In the genomic region with DNA sequence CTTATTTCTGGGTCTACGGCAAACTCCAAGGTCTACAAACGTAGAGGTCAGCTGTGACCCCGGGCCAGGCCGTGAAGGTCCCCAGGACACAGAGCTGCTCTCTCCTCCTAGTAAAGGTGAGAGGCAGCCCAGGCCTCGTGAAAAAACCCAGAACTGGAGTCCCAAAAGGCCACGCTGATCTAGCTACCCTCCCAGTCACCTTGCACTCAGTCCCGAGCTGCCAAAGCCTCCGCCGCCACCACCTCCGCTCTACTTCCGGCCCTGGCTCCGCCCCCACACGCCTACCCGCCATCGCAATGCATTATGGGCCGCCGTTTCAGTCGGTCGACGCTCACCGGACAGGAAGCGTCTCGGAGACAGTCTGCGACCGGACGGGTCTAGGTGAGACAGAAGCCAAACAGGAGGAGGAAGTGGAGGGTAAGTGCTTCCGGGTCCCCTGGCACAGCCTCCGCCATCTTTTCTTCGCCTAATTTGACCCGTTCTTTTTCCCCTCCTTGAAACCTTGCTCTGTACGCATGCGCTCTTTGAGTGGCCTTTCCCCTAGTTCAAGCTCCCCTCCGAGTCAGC, we compare ENCODE assay signal across 8 cellular contexts. TPM values are rescaled to one million over a fixed set of nuclear protein-coding genes. Genes with fewer than 3 reads are reported as not detected.
DNase-seq lines count a peak whose midpoint lies in the region; ATAC-seq and TF ChIP-seq lines count a peak whose summit lies in the region.

ATP5PF (minus strand) TSS at position 251 of the 567 bp plus-strand sequence. CDS start 5,110 bp downstream, outside the sequence.
GABPA (plus strand) TSS at position 319 of the 567 bp plus-strand sequence. CDS start 6,627 bp downstream, outside the sequence.

- H3K9me3 ChIP-seq in breast epithelium (no peaks in the 10 kb centered on the region), iPS-20b (ENCODE audit: insufficient read depth, low read depth, low read length) (no peaks in the 10 kb centered on the region)

- H3K4me3 ChIP-seq in ACC112 (ENCODE audit: low read depth, low read length) (peak within 1 kb of the TSS; percentile 88), breast epithelium (peak within 1 kb of the TSS; percentile 68 to 95 (median 94)), iPS-20b (ENCODE audit: low read length) (peak within 1 kb of the TSS; percentile 96), skin epidermis (peak within 1 kb of the TSS; percentile 54 to 96 (median 85))

- intact Hi-C loops in breast epithelium (cut with DNase I; ENCODE audit: low total_unique reads), result no loop called here

- H3K4me1 ChIP-seq in ACC112 (ENCODE audit: control insufficient read depth, insufficient read depth, low read length, unreplicated experiment) (no peaks in the 10 kb centered on the region), breast epithelium (peaks cover 5 to 8% of the 10 kb centered on the region in 2 donors), iPS-20b (ENCODE audit: insufficient read depth, low read length) (peaks cover 6% of the 10 kb centered on the region; the same call in 1 of the 2 replicates)

- peaks cover 81% of the 10 kb centered on the region for H3K79me2 ChIP-seq in ACC112 (ENCODE audit: control insufficient read depth, insufficient read depth, low read length, unreplicated experiment)

- peak; percentile 73 for TF ChIP-seq POLR2A in breast epithelium (IDR thresholded peaks at IDR 0.05)

- H3K36me3 ChIP-seq in ACC112 (ENCODE audit: insufficient read depth, low read length) (no peaks in the 10 kb centered on the region), breast epithelium (no peaks in the 10 kb centered on the region), iPS-20b (ENCODE audit: insufficient read depth, low read depth, low read length) (peaks cover 8% of the 10 kb centered on the region)

- no peaks in the 10 kb centered on the region for H3K27me3 ChIP-seq in ACC112 (ENCODE audit: insufficient read depth, low read length)
- H3K27me3 ChIP-seq in breast epithelium, result no peaks in the 10 kb centered on the region
- no peaks in the 10 kb centered on the region for H3K27me3 ChIP-seq in iPS-20b (ENCODE audit: insufficient read depth, low read length)

- H3K9ac ChIP-seq in iPS-20b (ENCODE audit: low read depth, low read length), result peak within 1 kb of the TSS; percentile 99

- TF ChIP-seq CTCF in VCaP (conservative IDR thresholded peaks at IDR 0.05) (no peak), breast epithelium (IDR thresholded peaks at IDR 0.05) (no peak)

- H2AFZ ChIP-seq in ACC112 (ENCODE audit: low read length, unreplicated experiment), result peak within 1 kb of the TSS; percentile 96

- peak; percentile 90 for ATAC-seq in GM18870 (IDR thresholded peaks at IDR 0.05; ENCODE audit: unreplicated experiment)
- peak; percentile 92 for ATAC-seq in HG03135 (IDR thresholded peaks at IDR 0.05; ENCODE audit: unreplicated experiment)

- peak within 1 kb of the TSS; percentile 96 for H3K27ac ChIP-seq in ACC112 (ENCODE audit: low read depth, low read length)
- H3K27ac ChIP-seq in VCaP, result peak within 1 kb of the TSS; percentile 100
- H3K27ac ChIP-seq in breast epithelium, result peak within 1 kb of the TSS; percentile 99 to 100
- H3K27ac ChIP-seq in iPS-20b (ENCODE audit: low read length), result peak within 1 kb of the TSS; percentile 100
- peak within 1 kb of the TSS; percentile 91 to 100 (median 99) for H3K27ac ChIP-seq in skin epidermis

- peak; percentile 95 for DNase-seq in NCI-H2196 treated with DMSO at 0.1 percent for 48 hours (lab: John Stamatoyannopoulos, UW; ENCODE audit: unreplicated experiment)
- peak; percentile 97 for DNase-seq in breast epithelium (ENCODE audit: low spot score in 2 of 2)

RNA-seq across cellular contexts. Expression of gene ATP5PF, which starts in this region (rescaled TPM):
- 100 to 1,000 TPM in 1 of 3 donors, 10 to 100 TPM in 2; 72.1 to 106 (median 77.3) TPM for total RNA-seq in breast epithelium

RNA-seq across cellular contexts. Expression of gene GABPA, which starts in this region (rescaled TPM):
- total RNA-seq in breast epithelium, result 10 to 100 TPM; 25.8 to 35.3 (median 28.8) TPM

Comparison
In these comparisons a context has a peak if more than half of its experiments do, and no peak if none do; other contexts are left out.
1. Peak in every context shown above with its lines: DNase-seq, ATAC-seq, H3K4me3 ChIP-seq and H3K27ac ChIP-seq.